8 cellular contexts compared by ENCODE assay signal in the genomic region with DNA sequence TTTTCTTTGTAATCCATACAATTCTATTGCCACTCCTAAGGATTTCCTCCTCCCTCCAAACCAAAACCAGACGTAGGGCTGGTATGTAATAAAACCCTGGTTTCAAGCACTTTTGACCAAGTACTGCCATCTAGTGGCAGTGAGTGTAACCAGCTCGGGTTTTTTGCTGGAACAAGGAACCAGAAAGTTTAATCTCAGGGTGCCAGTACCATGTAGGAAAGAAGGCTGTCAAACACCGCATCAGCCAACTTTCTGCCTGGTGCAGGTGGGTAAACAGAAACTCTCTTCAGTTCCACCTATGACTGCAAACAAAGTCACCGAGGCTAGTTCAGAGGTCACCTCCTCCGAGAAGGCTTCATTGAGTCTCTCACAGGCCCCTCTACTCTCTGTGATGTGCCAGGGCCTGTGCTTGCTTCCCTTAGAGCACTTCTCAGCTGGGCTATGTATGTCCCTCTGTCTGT. TPM values are rescaled to one million over a fixed set of nuclear protein-coding genes. Genes with fewer than 3 reads are reported as not detected.
DNase-seq lines count a peak whose midpoint lies in the region; ATAC-seq and TF ChIP-seq lines count a peak whose summit lies in the region.

No MANE protein-coding gene starts in this region.

- no peak overlapping the region for H3K4me2 ChIP-seq in DOHH2 (ENCODE audit: low read length)

- ATAC-seq in HG02973 (IDR thresholded peaks at IDR 0.05; ENCODE audit: unreplicated experiment) (peak; percentile 53), GM19324 (IDR thresholded peaks at IDR 0.05; ENCODE audit: low FRiP score, unreplicated experiment) (no peak)
- ATAC-seq in stimulated activated naive B cell treated with anti-CD40 and anti-IgM and Interleukin-4, amounts not matched to agents 10 μg/mL and 1 μg/mL and 100 μg/mL, for 72 hours (replicated peaks) = peak; percentile 72 to 83

- DNase-seq in NCI-H748 treated with DMSO at 0.1 percent for 48 hours (lab: John Stamatoyannopoulos, UW) (peak; percentile 8), lung microvascular endothelial cell (ENCODE audit: low read depth in 2 of 2) (peak; percentile 65 to 70)
- peak; percentile 26 to 62 for DNase-seq in activated CD4-positive, alpha-beta T cell treated with anti-CD3 and anti-CD28 coated beads, Interleukin-2, amount 50 U/mL, for 24 hours (ENCODE audit: low read depth in 1 of 2, low spot score in 1 of 2)
- DNase-seq in effector memory CD4-positive, alpha-beta T cell = peak in 2 of 3 donors; percentile 8 to 28
- DNase-seq in stimulated activated naive B cell treated with anti-CD40 and anti-IgM and Interleukin-4, amounts not matched to agents 10 μg/mL and 1 μg/mL and 100 μg/mL, for 72 hours = peak; percentile 34

- no peak overlapping the region for H3K4me3 Mint-ChIP-seq in stimulated activated naive B cell treated with anti-CD40 and anti-IgM and Interleukin-4, amounts not matched to agents 10 μg/mL and 1 μg/mL and 100 μg/mL, for 72 hours

- H3K9me3 Mint-ChIP-seq in stimulated activated naive B cell treated with anti-CD40 and anti-IgM and Interleukin-4, amounts not matched to agents 10 μg/mL and 1 μg/mL and 100 μg/mL, for 72 hours = no peaks in the 10 kb centered on the region

- H3K27ac Mint-ChIP-seq in stimulated activated naive B cell treated with anti-CD40 and anti-IgM and Interleukin-4, amounts not matched to agents 10 μg/mL and 1 μg/mL and 100 μg/mL, for 72 hours = no peak overlapping the region

- peaks cover 3% of the 10 kb centered on the region; the same call in 1 of the 2 replicates for H3K4me1 ChIP-seq in DOHH2 (ENCODE audit: control insufficient read depth, low read length)
- H3K4me1 ChIP-seq in effector memory CD4-positive, alpha-beta T cell (ENCODE audit: control insufficient read depth, insufficient read depth, low read length, poor library complexity, severe bottlenecking) = no peaks in the 10 kb centered on the region

- no peaks in the 10 kb centered on the region for H3K79me2 ChIP-seq in DOHH2 (ENCODE audit: control insufficient read depth, low read length)

- no peaks in the 10 kb centered on the region for H4K20me1 ChIP-seq in DOHH2 (ENCODE audit: control insufficient read depth, insufficient read depth, low read depth, low read length)

- no peak overlapping the region for H3K27ac ChIP-seq in DOHH2 (ENCODE audit: low read depth, low read length)
- no peak overlapping the region for H3K27ac ChIP-seq in effector memory CD4-positive, alpha-beta T cell (ENCODE audit: insufficient read depth, low read length, poor library complexity, severe bottlenecking)

- no peaks in the 10 kb centered on the region for H3K36me3 ChIP-seq in DOHH2 (ENCODE audit: control insufficient read depth, low read length)
- H3K36me3 ChIP-seq in effector memory CD4-positive, alpha-beta T cell (ENCODE audit: control insufficient read depth, insufficient read depth, low read length) = no peaks in the 10 kb centered on the region

- peak; percentile 95 for TF ChIP-seq CTCF in DOHH2 (IDR thresholded peaks at IDR 0.05; ENCODE audit: low read depth, low read length, poor library complexity, severe bottlenecking)

- H3K27me3 ChIP-seq in DOHH2 (ENCODE audit: control insufficient read depth, low read length) = no peaks in the 10 kb centered on the region
- no peaks in the 10 kb centered on the region for H3K27me3 ChIP-seq in effector memory CD4-positive, alpha-beta T cell (replicated peaks; ENCODE audit: control insufficient read depth, insufficient read depth, low read length, poor library complexity, severe bottlenecking)

- peaks cover 0 to 1% of the 10 kb centered on the region in 2 donors for H3K4me1 Mint-ChIP-seq in stimulated activated naive B cell treated with anti-CD40 and anti-IgM and Interleukin-4, amounts not matched to agents 10 μg/mL and 1 μg/mL and 100 μg/mL, for 72 hours

- no peaks in the 10 kb centered on the region for H3K27me3 Mint-ChIP-seq in stimulated activated naive B cell treated with anti-CD40 and anti-IgM and Interleukin-4, amounts not matched to agents 10 μg/mL and 1 μg/mL and 100 μg/mL, for 72 hours

- H3K9me3 ChIP-seq in DOHH2 (ENCODE audit: control insufficient read depth, insufficient read depth, low read length) = no peaks in the 10 kb centered on the region
- H3K9me3 ChIP-seq in effector memory CD4-positive, alpha-beta T cell (ENCODE audit: control insufficient read depth, low read length) = no peaks in the 10 kb centered on the region

- no peak overlapping the region for H3K4me3 ChIP-seq in DOHH2 (ENCODE audit: low read length)
- H3K4me3 ChIP-seq in effector memory CD4-positive, alpha-beta T cell (ENCODE audit: insufficient read depth, low read depth, low read length, poor library complexity, severe bottlenecking) = no peak overlapping the region

- no peaks in the 10 kb centered on the region for H3K9me2 ChIP-seq in DOHH2 (replicated peaks; ENCODE audit: control insufficient read depth, low read length)

- H3K36me3 Mint-ChIP-seq in stimulated activated naive B cell treated with anti-CD40 and anti-IgM and Interleukin-4, amounts not matched to agents 10 μg/mL and 1 μg/mL and 100 μg/mL, for 72 hours = no peaks in the 10 kb centered on the region

- no peaks in the 10 kb centered on the region for H3F3A ChIP-seq in DOHH2 (ENCODE audit: control insufficient read depth, insufficient read depth)

RNA-seq across cellular contexts. Expression of a gene that starts 10.2 kb away (rescaled TPM):
- total RNA-seq in lung microvascular endothelial cell = under 0.01 TPM in 1 of 2 replicates, not detected in the other

RNA-seq across cellular contexts. Expression of a gene that starts 32.1 kb away (rescaled TPM):
- total RNA-seq in lung microvascular endothelial cell = not detected in 2 replicates

Comparison
In these comparisons a context has a peak if more than half of its experiments do, and no peak if none do; other contexts are left out.
1. DNase-seq: peak in every context shown above with its lines; median percentile 68 in lung microvascular endothelial cell; 44 in activated CD4-positive, alpha-beta T cell treated with anti-CD3 and anti-CD28 coated beads, Interleukin-2, amount 50 U/mL, for 24 hours; 34 in stimulated activated naive B cell treated with anti-CD40 and anti-IgM and Interleukin-4, amounts not matched to agents 10 μg/mL and 1 μg/mL and 100 μg/mL, for 72 hours; 18 in effector memory CD4-positive, alpha-beta T cell; 8 in NCI-H748 treated with DMSO at 0.1 percent for 48 hours.